ENCODE assay signal across 1 cellular context in genomic region chr15:34329006-34329405, GRCh38.
TF ChIP-seq lines count a peak whose summit lies in the region.

No MANE protein-coding gene starts in this region.

TF ChIP-seq in GM12878, 131 proteins besides CTCF, POLR2A, EP300 and RAD21 (continued from another document):
- TF ChIP-seq ZNF687 (IDR thresholded peaks at IDR 0.05) (no peak), ETV6 (conservative IDR thresholded peaks at IDR 0.05 in 1 of 2, IDR thresholded peaks at IDR 0.05 in 1 of 2; ENCODE audit: borderline replicate concordance in 1 of 2, low read depth in 1 of 2) (no peak), HDGF (IDR thresholded peaks at IDR 0.05) (no peak)
TF ChIP-seq in GM12878: peak in this region for 0.
